Comparison of ENCODE assay signal across 1 cellular context in genomic region chr15:51266548-51266947, GRCh38.
TF ChIP-seq lines count a peak whose summit lies in the region.

No MANE protein-coding gene starts in this region.

TF ChIP-seq in HepG2, 621 proteins besides CTCF, POLR2A, EP300 and RAD21 (continued from another document):
- TF ChIP-seq ZNF407 (CRISPR knock-in tag; IDR thresholded peaks at IDR 0.05; ENCODE audit: not compliant biosample characterization) (no peak), SOX6 (IDR thresholded peaks at IDR 0.05) (no peak), SOX6 (CRISPR knock-in tag; IDR thresholded peaks at IDR 0.05) (no peak), CBX5 (CRISPR knock-in tag; IDR thresholded peaks at IDR 0.05; ENCODE audit: borderline replicate concordance) (no peak), RFX3 (CRISPR knock-in tag; IDR thresholded peaks at IDR 0.05) (no peak), ATF5 (CRISPR knock-in tag; IDR thresholded peaks at IDR 0.05; ENCODE audit: low read depth) (no peak), MXD3 (CRISPR knock-in tag; IDR thresholded peaks at IDR 0.05) (no peak), HOXD1 (CRISPR knock-in tag; IDR thresholded peaks at IDR 0.05) (no peak), ZNF275 (CRISPR knock-in tag; IDR thresholded peaks at IDR 0.05; ENCODE audit: borderline replicate concordance) (no peak), RBM22 (optimal IDR thresholded peaks at IDR 0.05; ENCODE audit: low read length) (no peak), SMAD9 (CRISPR knock-in tag; IDR thresholded peaks at IDR 0.05) (no peak), ZNF75D (CRISPR knock-in tag; IDR thresholded peaks at IDR 0.05; ENCODE audit: borderline replicate concordance) (no peak), ZNF253 (CRISPR knock-in tag; IDR thresholded peaks at IDR 0.05; ENCODE audit: borderline replicate concordance) (no peak)
